In genomic region chr3:197494366-197495058, GRCh38 we compare ENCODE assay signal across 11 cellular contexts.
DNase-seq lines count a peak whose midpoint lies in the region; ATAC-seq, FAIRE-seq and TF ChIP-seq lines count a peak whose summit lies in the region.
"Had no signal": no experiment of that assay in that cellular context is flagged by ENCODE, and none has a peak within 500 bp of the region (broad histone marks: within the 10 kb centered on the region; RNA-seq: fewer than 3 reads in every experiment).

No MANE protein-coding gene starts in this region.

- H2AFZ ChIP-seq in H1 (ENCODE audit: low read length) = no peak overlapping the region
- no peak overlapping the region for H2AFZ ChIP-seq in neuronal stem cell (ENCODE audit: low read length)

- H3K79me1 ChIP-seq in H1 (ENCODE audit: low read depth, low read length) = no peaks in the 10 kb centered on the region
- no peaks in the 10 kb centered on the region for H3K79me1 ChIP-seq in neuronal stem cell (ENCODE audit: low read depth, low read length)

- H3K27me3 ChIP-seq in H1 (replicated peaks in 1 of 4; ENCODE audit: control insufficient read depth in 3 of 4, extremely low read depth in 1 of 4, insufficient read depth in 3 of 4, low read length in 3 of 4) (no peaks in the 10 kb centered on the region), neuronal stem cell (ENCODE audit: control insufficient read depth in 3 of 3, insufficient read depth in 3 of 3, low read depth in 1 of 3, low read length in 3 of 3) (peaks cover 0 to 23% (median 0%) of the 10 kb centered on the region in 3 experiments), upper lobe of right lung (no peaks in the 10 kb centered on the region)

- no peak overlapping the region for H2AK5ac ChIP-seq in H1 (ENCODE audit: low read depth, low read length)
- H2AK5ac ChIP-seq in neuronal stem cell (ENCODE audit: low read depth, low read length) = peak overlapping the region; percentile 57

- intact Hi-C loops in Calu3 (cut with micrococcal nuclease; ENCODE audit: unreplicated experiment) = loop anchor here (5.0 kb wide), 1 partner anchor 37 kb away; no protein-coding TSS in a partner anchor
- intact Hi-C loops in upper lobe of right lung (cut with DNase I) = no loop called here

- no peak overlapping the region for H2BK20ac ChIP-seq in H1 (ENCODE audit: low read length)

- H2BK5ac ChIP-seq in H1 (ENCODE audit: low read depth, low read length) (no peak overlapping the region), neuronal stem cell (ENCODE audit: low read length) (no peak overlapping the region)

- H3K9me3 Mint-ChIP-seq in Calu3 (ENCODE audit: low read depth, unreplicated experiment) = no peaks in the 10 kb centered on the region
- H3K9me3 Mint-ChIP-seq: activated naive CD8-positive, alpha-beta T cell treated with anti-CD3 and anti-CD28 coated beads, Interleukin-2, amount 10 ng/mL, durations not matched to agents 7 days and 5 days had no signal

- H3K23ac ChIP-seq in H1 (ENCODE audit: insufficient read length) = no peak overlapping the region
- no peak overlapping the region for H3K23ac ChIP-seq in neuronal stem cell (ENCODE audit: low read depth, low read length, poor library complexity)

- H3K36me3 Mint-ChIP-seq in Calu3 (ENCODE audit: insufficient read depth, unreplicated experiment) = peaks cover 10% of the 10 kb centered on the region
- H3K36me3 Mint-ChIP-seq: activated naive CD8-positive, alpha-beta T cell treated with anti-CD3 and anti-CD28 coated beads, Interleukin-2, amount 10 ng/mL, durations not matched to agents 7 days and 5 days had no signal

- no peak overlapping the region for H3K4me3 ChIP-seq in H1 (ENCODE audit: extremely low read depth in 1 of 4, insufficient read depth in 2 of 4, low read depth in 3 of 4, low read length in 4 of 4)
- no peak overlapping the region for H3K4me3 ChIP-seq in neuronal stem cell (ENCODE audit: low read length in 2 of 2)
- H3K4me3 ChIP-seq in upper lobe of right lung = no peak overlapping the region

- no peak for ATAC-seq in upper lobe of right lung
- no peak for ATAC-seq in HG02885 (IDR thresholded peaks at IDR 0.05; ENCODE audit: poor library complexity, unreplicated experiment)

- H3K4ac ChIP-seq in H1 (replicated peaks; ENCODE audit: insufficient read length, low read depth, low read length) (no peak overlapping the region), neuronal stem cell (ENCODE audit: low read length) (no peak overlapping the region)

- H3K4me1 Mint-ChIP-seq in Calu3 (ENCODE audit: low read depth, unreplicated experiment) = peaks cover 36% of the 10 kb centered on the region
- H3K4me1 Mint-ChIP-seq: activated naive CD8-positive, alpha-beta T cell treated with anti-CD3 and anti-CD28 coated beads, Interleukin-2, amount 10 ng/mL, durations not matched to agents 7 days and 5 days had no signal

- H3K9me3 ChIP-seq in H1 (ENCODE audit: insufficient read depth in 2 of 2, low read depth in 1 of 2, low read length in 1 of 2) (peaks cover 0 to 8% of the 10 kb centered on the region in 2 experiments; a peak in 1 of 4 replicates), neuronal stem cell (replicated peaks in 1 of 2; ENCODE audit: control insufficient read depth in 2 of 2, insufficient read depth in 1 of 2, low read depth in 1 of 2, low read length in 2 of 2) (no peaks in the 10 kb centered on the region), upper lobe of right lung (no peaks in the 10 kb centered on the region)

- H3K27ac ChIP-seq in H1 (ENCODE audit: low read depth, low read length) (no peak overlapping the region), neuronal stem cell (replicated peaks; ENCODE audit: low read length) (no peak overlapping the region), upper lobe of right lung (no peak overlapping the region)

- no peak overlapping the region for H4K8ac ChIP-seq in H1 (ENCODE audit: extremely low read depth, insufficient read depth, low read length)
- H4K8ac ChIP-seq in neuronal stem cell (ENCODE audit: low read depth, low read length) = no peak overlapping the region

- no peaks in the 10 kb centered on the region for H3K27me3 Mint-ChIP-seq in Calu3 (ENCODE audit: unreplicated experiment)
- H3K27me3 Mint-ChIP-seq: activated naive CD8-positive, alpha-beta T cell treated with anti-CD3 and anti-CD28 coated beads, Interleukin-2, amount 10 ng/mL, durations not matched to agents 7 days and 5 days had no signal

- H3K9ac ChIP-seq in H1 (replicated peaks in 1 of 4; ENCODE audit: extremely low read depth in 1 of 4, low read depth in 3 of 4, low read length in 3 of 4) (no peak overlapping the region), neuronal stem cell (ENCODE audit: low read depth, low read length, poor library complexity) (no peak overlapping the region)

- no peaks in the 10 kb centered on the region for H4K20me1 ChIP-seq in H1 (replicated peaks in 1 of 2; ENCODE audit: control insufficient read depth in 1 of 2, insufficient read depth in 2 of 2, low read length in 2 of 2)

- TF ChIP-seq RAD21 in H1 (IDR thresholded peaks at IDR 0.05 in 1 of 2, conservative IDR thresholded peaks at IDR 0.05 in 1 of 2; ENCODE audit: low read depth in 2 of 2, low read length in 2 of 2) = no peak

- H3K18ac ChIP-seq in H1 (ENCODE audit: extremely low read depth, low read length) (no peak overlapping the region), neuronal stem cell (ENCODE audit: low read length) (no peak overlapping the region)

- H4K91ac ChIP-seq in H1 (replicated peaks; ENCODE audit: insufficient read length, low read length) (no peak overlapping the region), neuronal stem cell (ENCODE audit: low read depth, low read length, poor library complexity) (no peak overlapping the region)

- FAIRE-seq in H1 (lab: Jason Lieb, UNC) = no peak

- H2BK15ac ChIP-seq in H1 (ENCODE audit: low read length) (no peak overlapping the region), neuronal stem cell (ENCODE audit: low read length) (no peak overlapping the region)

- H3K4me3 Mint-ChIP-seq in Calu3 (ENCODE audit: low read depth, unreplicated experiment) = no peak overlapping the region
- H3K4me3 Mint-ChIP-seq: activated naive CD8-positive, alpha-beta T cell treated with anti-CD3 and anti-CD28 coated beads, Interleukin-2, amount 10 ng/mL, durations not matched to agents 7 days and 5 days had no signal

- POLR2A ChIA-PET in H1 (lab: Charles Lee; ENCODE audit: partially characterized antibody) = no interaction called here

- H3K79me2 ChIP-seq in H1 (ENCODE audit: control insufficient read depth in 1 of 2, insufficient read depth in 2 of 2, low read length in 2 of 2) = no peaks in the 10 kb centered on the region

- CTCF ChIA-PET in Calu3 (lab: Charles Lee) = no interaction called here
- CTCF ChIA-PET in H1 (lab: Charles Lee; ENCODE audit: partially characterized antibody) = interaction anchor here (0.6 to 1.3 kb wide), 5 partner anchors 12 to 39 kb away, joined by 3 to 4 read pairs (median 3); no protein-coding TSS in a partner anchor

- no peak overlapping the region for H4K5ac ChIP-seq in H1 (ENCODE audit: insufficient read length, low read depth, low read length)

- H3K4me1 ChIP-seq in H1 (replicated peaks in 1 of 4; ENCODE audit: control insufficient read depth in 3 of 4, insufficient read depth in 4 of 4, low read length in 3 of 4) (peaks cover 0 to 6% (median 2%) of the 10 kb centered on the region in 4 experiments; a peak in 4 of 7 replicates), neuronal stem cell (ENCODE audit: control insufficient read depth in 2 of 2, insufficient read depth in 1 of 2, low read depth in 1 of 2, low read length in 2 of 2) (peaks cover 5 to 7% of the 10 kb centered on the region in 2 donors), upper lobe of right lung (no peaks in the 10 kb centered on the region)

- WGBS in H1 (ENCODE audit: extremely low coverage in 1 of 2, insufficient coverage in 1 of 2, insufficient read length in 1 of 2, insufficient replicate concordance in 2 of 2, low coverage in 1 of 2, low lambda C conversion rate in 2 of 2, missing lambda C conversion rate in 1 of 2), 2 experiments = 93% methylated on average over 10 of the region's 10 CpGs; no CpG with 5 or more reads in 1 of the 2 experiments
- no CpG with 5 or more reads among the region's 10 CpGs for WGBS in neuronal stem cell (ENCODE audit: extremely low coverage in 2 of 2, insufficient read length in 2 of 2, insufficient replicate concordance in 1 of 2), 2 donors

- DNase-seq in Calu3 (peak; percentile 39), NCI-H2196 treated with DMSO at 0.1 percent for 48 hours (lab: John Stamatoyannopoulos, UW; ENCODE audit: unreplicated experiment) (peak; percentile 63), H1 (ENCODE audit: low read depth in 1 of 2, low spot score in 2 of 2) (no peak), neuronal stem cell (ENCODE audit: low spot score) (no peak), upper lobe of right lung (no peak), NCI-H2081 treated with DMSO at 0.1 percent for 48 hours (lab: John Stamatoyannopoulos, UW) (no peak), Ammon's horn (ENCODE audit: low spot score) (no peak)
- DNase-seq: activated naive CD8-positive, alpha-beta T cell treated with anti-CD3 and anti-CD28 coated beads, Interleukin-2, amount 10 ng/mL, durations not matched to agents 7 days and 5 days; KG1; stimulated activated CD4-positive, alpha-beta T cell treated with anti-CD3 and anti-CD28 coated beads, Interleukin-2, amount 100 ng/mL, for 24 hours had no signal

- no peak for TF ChIP-seq EP300 in H1 (IDR thresholded peaks at IDR 0.05; ENCODE audit: borderline replicate concordance in 1 of 2, low read depth in 2 of 2, low read length in 2 of 2)

- H3K23me2 ChIP-seq in H1 (ENCODE audit: low read depth, low read length) = no peaks in the 10 kb centered on the region

- H3K4me2 ChIP-seq in H1 (ENCODE audit: insufficient read depth in 1 of 2, low read depth in 2 of 2, low read length in 2 of 2) (no peak overlapping the region), neuronal stem cell (ENCODE audit: insufficient read depth, low read length, poor library complexity, severe bottlenecking) (no peak overlapping the region)

- H2BK12ac ChIP-seq in H1 (ENCODE audit: low read depth, low read length) (0 out of 2 replicates have a peak overlapping the region, but pooled peaks have one; percentile 50), neuronal stem cell (ENCODE audit: low read length) (no peak overlapping the region)

- no peak overlapping the region for H3K56ac ChIP-seq in H1 (replicated peaks; ENCODE audit: insufficient read length, low read depth, low read length)

- no peak for TF ChIP-seq POLR2A in H1 (IDR thresholded peaks at IDR 0.05; ENCODE audit: control extremely low read depth in 1 of 2, low read depth in 2 of 2, low read length in 2 of 2)

- no peak for TF ChIP-seq CTCF in Calu3 (IDR thresholded peaks at IDR 0.05; ENCODE audit: unreplicated experiment)
- TF ChIP-seq CTCF in H1 (IDR thresholded peaks at IDR 0.05; ENCODE audit: control extremely low read depth in 1 of 3, insufficient read depth in 1 of 3, low read depth in 1 of 3, low read length in 3 of 3) = no peak
- no peak for TF ChIP-seq CTCF in upper lobe of right lung (IDR thresholded peaks at IDR 0.05)

- no peak overlapping the region for H2BK120ac ChIP-seq in H1 (replicated peaks; ENCODE audit: low read depth, low read length)
- H2BK120ac ChIP-seq in neuronal stem cell (ENCODE audit: low read depth, low read length) = no peak overlapping the region

- BruUV-seq in Calu3 (replicated peaks; lab: Mats Ljungman, UMichigan) = no TSS peak

- H3K36me3 ChIP-seq in H1 (ENCODE audit: control insufficient read depth in 2 of 4, insufficient read depth in 4 of 4, low read length in 3 of 4) (no peaks in the 10 kb centered on the region; a peak in 2 of 8 replicates), neuronal stem cell (replicated peaks in 1 of 2; ENCODE audit: control insufficient read depth in 2 of 2, insufficient read depth in 2 of 2, low read length in 2 of 2) (no peaks in the 10 kb centered on the region), upper lobe of right lung (no peaks in the 10 kb centered on the region)

- H3K27ac Mint-ChIP-seq in Calu3 (ENCODE audit: unreplicated experiment) = peak overlapping the region; percentile 13
- H3K27ac Mint-ChIP-seq: activated naive CD8-positive, alpha-beta T cell treated with anti-CD3 and anti-CD28 coated beads, Interleukin-2, amount 10 ng/mL, durations not matched to agents 7 days and 5 days had no signal

- no peak overlapping the region for H3K14ac ChIP-seq in H1 (ENCODE audit: insufficient read length)
- H3K14ac ChIP-seq in neuronal stem cell (ENCODE audit: low read length) = no peak overlapping the region

Comparison
In these comparisons a context has a peak if more than half of its experiments do, and no peak if none do; other contexts are left out.
1. DNase-seq: peak in Calu3 (single experiment) and NCI-H2196 treated with DMSO at 0.1 percent for 48 hours (single experiment); none in H1 (0 of 2), neuronal stem cell (single experiment), upper lobe of right lung (single experiment), NCI-H2081 treated with DMSO at 0.1 percent for 48 hours (single experiment) and Ammon's horn (single experiment).